Comparison of ENCODE assay signal across 8 cellular contexts in the genomic region with DNA sequence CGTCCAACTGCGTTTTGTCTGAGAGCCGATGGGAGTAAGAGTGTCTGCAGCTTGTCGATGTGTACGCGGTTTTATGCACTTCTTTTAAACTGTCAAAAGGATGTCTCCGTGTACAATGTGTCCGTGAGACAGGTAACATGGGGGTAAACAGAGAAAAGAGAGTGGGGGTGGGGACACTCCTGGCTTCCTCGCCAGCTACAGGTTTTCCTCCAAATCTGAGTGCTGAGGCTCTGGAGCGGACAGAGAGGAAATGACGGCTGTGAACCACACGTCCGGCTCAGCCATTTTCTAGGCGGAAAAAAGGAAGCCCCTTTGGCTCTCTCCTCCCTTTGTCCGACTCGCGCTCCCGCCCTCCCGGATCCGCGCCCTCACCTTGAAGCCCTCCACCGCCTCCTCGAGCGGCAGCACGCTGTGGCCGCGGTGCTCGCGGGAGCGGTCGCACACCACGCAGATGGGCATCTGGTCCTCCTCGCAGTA. TPM values are rescaled to one million over a fixed set of nuclear protein-coding genes. Genes with fewer than 3 reads are reported as not detected.
DNase-seq lines count a peak whose midpoint lies in the region; ATAC-seq and TF ChIP-seq lines count a peak whose summit lies in the region.

No MANE protein-coding gene starts in this region.

- no peaks in the 10 kb centered on the region for H3K27me3 ChIP-seq in CD4-positive, alpha-beta T cell (ENCODE audit: control insufficient read depth, insufficient read depth, low read length)
- H3K27me3 ChIP-seq in Peyer's patch = no peaks in the 10 kb centered on the region
- no peaks in the 10 kb centered on the region for H3K27me3 ChIP-seq in right atrium auricular region

- TF ChIP-seq POLR2A in Peyer's patch (IDR thresholded peaks at IDR 0.05) = peak in 1 of 2 donors; percentile 9

- peak overlapping the region; percentile 95 for H3K4me3 Mint-ChIP-seq in CD4-positive, alpha-beta T cell

- H3K27me3 Mint-ChIP-seq in CD4-positive, alpha-beta T cell = no peaks in the 10 kb centered on the region

- peak overlapping the region; percentile 82 to 97 (median 94) for H3K4me3 ChIP-seq in Peyer's patch
- H3K4me3 ChIP-seq in right atrium auricular region = peak overlapping the region; percentile 80 to 85

- H3K4me1 ChIP-seq in Peyer's patch (peaks cover 0 to 20% (median 3%) of the 10 kb centered on the region in 4 donors), right atrium auricular region (peaks cover 0 to 20% of the 10 kb centered on the region in 2 donors)

- WGBS in adipose tissue, 3 donors = 0% methylated on average over 23 to 33 of the region's 33 CpGs

- H3K36me3 ChIP-seq in Peyer's patch = peaks cover 0 to 38% (median 0%) of the 10 kb centered on the region in 3 donors
- H3K36me3 ChIP-seq in right atrium auricular region = peaks cover 39% of the 10 kb centered on the region

- H3K27ac Mint-ChIP-seq in CD4-positive, alpha-beta T cell = peak overlapping the region; percentile 89

- intact Hi-C loops in CD4-positive, alpha-beta T cell (cut with DNase I, micrococcal nuclease) = loop anchor here (1.0 to 5.0 kb wide), 5 partner anchors 18 to 86 kb away; no protein-coding TSS in a partner anchor

- CTCF ChIA-PET in CD4-positive, alpha-beta T cell (lab: Charles Lee) = interaction anchor here (1.2 to 3.8 kb wide), 7 partner anchors 11 to 90 kb away, joined by 3 to 25 read pairs (median 4); no protein-coding TSS in a partner anchor

- TF ChIP-seq CTCF in CD4-positive, alpha-beta T cell (IDR thresholded peaks at IDR 0.05) = no peak
- TF ChIP-seq CTCF in Peyer's patch (IDR thresholded peaks at IDR 0.05) (no peak), right atrium auricular region (IDR thresholded peaks at IDR 0.05) (no peak)

- POLR2A ChIA-PET in CD4-positive, alpha-beta T cell (lab: Charles Lee) = interaction anchor here (0.6 to 4.9 kb wide), 19 partner anchors 9 to 1086 kb away, joined by 3 to 78 read pairs (median 8); a partner anchor contains a TSS

- no peaks in the 10 kb centered on the region for H3K9me3 ChIP-seq in CD4-positive, alpha-beta T cell (ENCODE audit: control insufficient read depth, low read length)
- H3K9me3 ChIP-seq in Peyer's patch (no peaks in the 10 kb centered on the region), right atrium auricular region (no peaks in the 10 kb centered on the region)

- peaks cover 47% of the 10 kb centered on the region for H3K4me1 Mint-ChIP-seq in CD4-positive, alpha-beta T cell (ENCODE audit: low read depth)

- no peaks in the 10 kb centered on the region for H3K9me3 Mint-ChIP-seq in CD4-positive, alpha-beta T cell

- H3K36me3 Mint-ChIP-seq in CD4-positive, alpha-beta T cell (ENCODE audit: low read depth) = peaks cover 50% of the 10 kb centered on the region

- peak; percentile 3 for ATAC-seq in CD4-positive, alpha-beta T cell (ENCODE audit: poor library complexity)
- peak; percentile 35 for ATAC-seq in HG03354 (IDR thresholded peaks at IDR 0.05; ENCODE audit: poor library complexity, severe bottlenecking, unreplicated experiment)

- peak overlapping the region; percentile 67 for H3K27ac ChIP-seq in CD4-positive, alpha-beta T cell (ENCODE audit: low read depth, low read length)
- H3K27ac ChIP-seq in Peyer's patch (peak overlapping the region; percentile 94 to 99 (median 97)), adipose tissue (ENCODE audit: low read depth, low read length) (peak overlapping the region; percentile 87), right atrium auricular region (peak overlapping the region; percentile 92 to 96)

- peak in 7 of 10 experiments; percentile 3 to 50 (median 12) for DNase-seq in CD4-positive, alpha-beta T cell
- DNase-seq in GM19240 (ENCODE audit: insufficient read length, low spot score) = peak; percentile 19
- peak in 1 of 3 donors; percentile 39 for DNase-seq in Peyer's patch
- DNase-seq in right atrium auricular region (ENCODE audit: low spot score) = no peak
- peak; percentile 18 for DNase-seq in putamen (ENCODE audit: low spot score)
- no peak for DNase-seq in NCI-H774 (lab: John Stamatoyannopoulos, UW)

RNA-seq across cellular contexts. Expression of a gene that starts 0.9 kb away (rescaled TPM):
- total RNA-seq in CD4-positive, alpha-beta T cell = 10 to 100 TPM; 11.5 to 13.2 TPM
- total RNA-seq in Peyer's patch = 10 to 100 TPM; 52.2 to 71.4 (median 64.2) TPM
- 10 to 100 TPM; 25.9 to 33.3 (median 26.2) TPM for polyA plus RNA-seq in adipose tissue
- total RNA-seq in right atrium auricular region = 10 to 100 TPM; 22.3 to 28.5 TPM

Comparison
In these comparisons a context has a peak if more than half of its experiments do, and no peak if none do; other contexts are left out.
1. DNase-seq: peak in CD4-positive, alpha-beta T cell (7 of 10), GM19240 (single experiment) and putamen (single experiment); none in right atrium auricular region (single experiment) and NCI-H774 (single experiment).
2. Peak in every context shown above with its lines, with median percentiles within 50 percentile points of each other: H3K27ac ChIP-seq.